In genomic region chr15:63059075-63059474, GRCh38 we compare ENCODE assay signal across 1 cellular context.
TF ChIP-seq lines count a peak whose summit lies in the region.

No MANE protein-coding gene starts in this region.

TF ChIP-seq in SK-N-SH treated with all-trans-retinoic acid at 6 μM for 48 hours, 23 proteins besides CTCF, POLR2A, EP300 and RAD21 (continued from another document):
- TF ChIP-seq, protein P1, sequence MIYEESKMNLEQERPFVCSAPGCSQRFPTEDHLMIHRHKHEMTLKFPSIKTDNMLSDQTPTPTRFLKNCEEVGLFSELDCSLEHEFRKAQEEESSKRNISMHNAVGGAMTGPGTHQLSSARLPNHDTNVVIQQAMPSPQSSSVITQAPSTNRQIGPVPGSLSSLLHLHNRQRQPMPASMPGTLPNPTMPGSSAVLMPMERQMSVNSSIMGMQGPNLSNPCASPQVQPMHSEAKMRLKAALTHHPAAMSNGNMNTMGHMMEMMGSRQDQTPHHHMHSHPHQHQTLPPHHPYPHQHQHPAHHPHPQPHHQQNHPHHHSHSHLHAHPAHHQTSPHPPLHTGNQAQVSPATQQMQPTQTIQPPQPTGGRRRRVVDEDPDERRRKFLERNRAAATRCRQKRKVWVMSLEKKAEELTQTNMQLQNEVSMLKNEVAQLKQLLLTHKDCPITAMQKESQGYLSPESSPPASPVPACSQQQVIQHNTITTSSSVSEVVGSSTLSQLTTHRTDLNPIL (CRISPR knock-in tag; IDR thresholded peaks at IDR 0.05; ENCODE audit: low read depth), result no peak
- no peak for TF ChIP-seq CSRNP3 (CRISPR knock-in tag; IDR thresholded peaks at IDR 0.05)
- no peak for TF ChIP-seq BACH2 (CRISPR knock-in tag; IDR thresholded peaks at IDR 0.05; ENCODE audit: borderline replicate concordance)
- no peak for TF ChIP-seq GLIS3 (CRISPR knock-in tag; IDR thresholded peaks at IDR 0.05)
- TF ChIP-seq, protein P2, sequence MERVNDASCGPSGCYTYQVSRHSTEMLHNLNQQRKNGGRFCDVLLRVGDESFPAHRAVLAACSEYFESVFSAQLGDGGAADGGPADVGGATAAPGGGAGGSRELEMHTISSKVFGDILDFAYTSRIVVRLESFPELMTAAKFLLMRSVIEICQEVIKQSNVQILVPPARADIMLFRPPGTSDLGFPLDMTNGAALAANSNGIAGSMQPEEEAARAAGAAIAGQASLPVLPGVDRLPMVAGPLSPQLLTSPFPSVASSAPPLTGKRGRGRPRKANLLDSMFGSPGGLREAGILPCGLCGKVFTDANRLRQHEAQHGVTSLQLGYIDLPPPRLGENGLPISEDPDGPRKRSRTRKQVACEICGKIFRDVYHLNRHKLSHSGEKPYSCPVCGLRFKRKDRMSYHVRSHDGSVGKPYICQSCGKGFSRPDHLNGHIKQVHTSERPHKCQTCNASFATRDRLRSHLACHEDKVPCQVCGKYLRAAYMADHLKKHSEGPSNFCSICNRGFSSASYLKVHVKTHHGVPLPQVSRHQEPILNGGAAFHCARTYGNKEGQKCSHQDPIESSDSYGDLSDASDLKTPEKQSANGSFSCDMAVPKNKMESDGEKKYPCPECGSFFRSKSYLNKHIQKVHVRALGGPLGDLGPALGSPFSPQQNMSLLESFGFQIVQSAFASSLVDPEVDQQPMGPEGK (CRISPR knock-in tag; IDR thresholded peaks at IDR 0.05; ENCODE audit: borderline replicate concordance), result no peak
- no peak for TF ChIP-seq ISL1 (CRISPR knock-in tag; IDR thresholded peaks at IDR 0.05)
- no peak for TF ChIP-seq ZNF565 (CRISPR knock-in tag; conservative IDR thresholded peaks at IDR 0.05; ENCODE audit: low read depth)
- TF ChIP-seq TOX (CRISPR knock-in tag; IDR thresholded peaks at IDR 0.05; ENCODE audit: borderline replicate concordance), result no peak
- no peak for TF ChIP-seq TSHZ2 (CRISPR knock-in tag; IDR thresholded peaks at IDR 0.05)
- TF ChIP-seq OSR1 (CRISPR knock-in tag; IDR thresholded peaks at IDR 0.05), result no peak
- no peak for TF ChIP-seq ZFP3 (CRISPR knock-in tag; IDR thresholded peaks at IDR 0.05)
- TF ChIP-seq TCF4 (CRISPR knock-in tag; IDR thresholded peaks at IDR 0.05; ENCODE audit: borderline replicate concordance), result no peak
- TF ChIP-seq PPARA (CRISPR knock-in tag; IDR thresholded peaks at IDR 0.05; ENCODE audit: borderline replicate concordance), result no peak
